ENCODE assay signal across 1 cellular context in the genomic region with DNA sequence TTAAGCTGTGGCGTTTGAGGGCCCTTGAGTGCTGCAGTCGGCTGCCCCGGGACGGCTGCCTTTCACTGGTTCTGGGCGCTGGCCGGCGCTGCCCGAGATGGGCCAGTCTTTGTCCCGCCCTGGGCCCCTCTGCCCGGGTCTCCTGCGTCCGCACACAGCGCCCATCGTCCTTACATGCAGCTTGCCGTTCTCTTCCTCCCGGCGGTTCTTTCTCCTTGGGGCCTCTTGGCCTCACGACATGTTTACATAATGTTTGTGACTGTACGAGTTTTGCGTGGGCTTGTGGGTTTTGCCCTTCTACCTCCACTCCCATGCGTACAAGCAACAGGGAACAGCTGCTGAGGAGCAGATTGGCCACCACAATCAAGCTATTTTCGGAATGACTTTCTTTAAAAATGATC.
TF ChIP-seq lines count a peak whose summit lies in the region.

No MANE protein-coding gene starts in this region.

TF ChIP-seq in SK-N-SH, 30 proteins besides CTCF, POLR2A, EP300 and RAD21 (continued from another document):
- TF ChIP-seq RFX5 (IDR thresholded peaks at IDR 0.05; ENCODE audit: low read length) (no peak), RCOR1 (IDR thresholded peaks at IDR 0.05; ENCODE audit: low read length) (no peak), GATA2 (CRISPR knock-in tag; IDR thresholded peaks at IDR 0.05) (no peak), CHD2 (IDR thresholded peaks at IDR 0.05; ENCODE audit: low read length, partially characterized antibody) (no peak), POLR2AphosphoS5 (IDR thresholded peaks at IDR 0.05; ENCODE audit: low read depth, low read length) (no peak), NRF1 (IDR thresholded peaks at IDR 0.05; ENCODE audit: low read depth, low read length) (no peak), EZH2phosphoT487 (IDR thresholded peaks at IDR 0.05; ENCODE audit: borderline replicate concordance, low read depth) (no peak)
- TF ChIP-seq, protein P1, sequence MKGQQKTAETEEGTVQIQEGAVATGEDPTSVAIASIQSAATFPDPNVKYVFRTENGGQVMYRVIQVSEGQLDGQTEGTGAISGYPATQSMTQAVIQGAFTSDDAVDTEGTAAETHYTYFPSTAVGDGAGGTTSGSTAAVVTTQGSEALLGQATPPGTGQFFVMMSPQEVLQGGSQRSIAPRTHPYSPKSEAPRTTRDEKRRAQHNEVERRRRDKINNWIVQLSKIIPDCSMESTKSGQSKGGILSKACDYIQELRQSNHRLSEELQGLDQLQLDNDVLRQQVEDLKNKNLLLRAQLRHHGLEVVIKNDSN (IDR thresholded peaks at IDR 0.05; ENCODE audit: borderline replicate concordance, low read depth), result no peak
